ENCODE assay signal across 8 cellular contexts in the genomic region with DNA sequence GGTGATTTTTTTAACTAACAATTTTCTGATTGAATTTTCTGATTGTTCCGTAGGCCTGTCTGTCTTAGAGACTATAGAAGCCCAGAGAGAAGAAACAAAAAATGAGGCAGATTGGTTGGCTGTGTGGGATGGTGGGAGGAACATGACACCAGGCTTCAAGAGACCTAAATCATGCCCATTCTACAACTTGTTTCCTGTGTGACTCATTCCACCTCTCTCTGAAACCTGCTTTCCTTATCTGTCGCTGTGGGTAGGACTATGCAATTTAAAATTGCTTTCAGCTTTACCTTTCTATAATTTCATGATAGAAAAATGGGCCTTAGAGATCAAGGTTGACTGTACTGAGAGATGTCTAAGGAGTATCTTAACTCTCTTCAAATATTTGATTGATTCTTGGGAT. TPM values are rescaled to one million over a fixed set of nuclear protein-coding genes. Genes with fewer than 3 reads are reported as not detected.
A peak's percentile ranks its signal among the peaks of the same experiment; 100 is the strongest.
DNase-seq lines count a peak whose midpoint lies in the region; ATAC-seq and TF ChIP-seq lines count a peak whose summit lies in the region.

No MANE protein-coding gene starts in this region.

- no peaks in the 10 kb centered on the region for H3K79me2 ChIP-seq in DOHH2 (ENCODE audit: control insufficient read depth, low read length)

- H3K4me1 Mint-ChIP-seq in WTC11: peaks cover 24% of the 10 kb centered on the region
- peaks cover 91 to 94% of the 10 kb centered on the region in 2 donors for H3K4me1 Mint-ChIP-seq in immature natural killer cell

- H3K27me3 Mint-ChIP-seq in WTC11 (ENCODE audit: low read depth): no peaks in the 10 kb centered on the region
- H3K27me3 Mint-ChIP-seq in immature natural killer cell (ENCODE audit: low read depth in 3 of 3): peaks cover 2 to 28% (median 2%) of the 10 kb centered on the region in 3 donors

- peaks cover 20% of the 10 kb centered on the region for H3K36me3 Mint-ChIP-seq in WTC11
- peaks cover 12 to 28% (median 14%) of the 10 kb centered on the region in 3 donors for H3K36me3 Mint-ChIP-seq in immature natural killer cell

- no peaks in the 10 kb centered on the region for H4K20me1 ChIP-seq in DOHH2 (ENCODE audit: control insufficient read depth, insufficient read depth, low read depth, low read length)

- no peak overlapping the region for H3K4me3 Mint-ChIP-seq in WTC11
- peak overlapping the region; percentile 42 to 76 (median 64) for H3K4me3 Mint-ChIP-seq in immature natural killer cell

- peaks cover 59% of the 10 kb centered on the region for H3F3A ChIP-seq in DOHH2 (ENCODE audit: control insufficient read depth, insufficient read depth)

- H3K9me3 Mint-ChIP-seq in WTC11 (no peaks in the 10 kb centered on the region), immature natural killer cell (no peaks in the 10 kb centered on the region)

- H3K27ac Mint-ChIP-seq in WTC11 (no peak overlapping the region; the same call in 1 of the 2 replicates), immature natural killer cell (peak overlapping the region; percentile 75 to 93 (median 87))

- no peak overlapping the region for H3K4me3 ChIP-seq in DOHH2 (ENCODE audit: low read length)

- H3K36me3 ChIP-seq in DOHH2 (ENCODE audit: control insufficient read depth, low read length): peaks cover 67% of the 10 kb centered on the region

- H3K27me3 ChIP-seq in DOHH2 (ENCODE audit: control insufficient read depth, low read length): no peaks in the 10 kb centered on the region

- H3K9me2 ChIP-seq in DOHH2 (replicated peaks; ENCODE audit: control insufficient read depth, low read length): no peaks in the 10 kb centered on the region

- peak overlapping the region; percentile 28; the same call in 1 of the 2 replicates for H3K27ac ChIP-seq in DOHH2 (ENCODE audit: low read depth, low read length)

- ATAC-seq in GM21390 (IDR thresholded peaks at IDR 0.05; ENCODE audit: unreplicated experiment) (peak; percentile 79), HG03521 (IDR thresholded peaks at IDR 0.05; ENCODE audit: unreplicated experiment) (peak; percentile 81), WTC11 (peak; percentile 65)

- H3K4me1 ChIP-seq in DOHH2 (ENCODE audit: control insufficient read depth, low read length): peaks cover 9% of the 10 kb centered on the region; the same call in 1 of the 2 replicates

- TF ChIP-seq CTCF in DOHH2 (IDR thresholded peaks at IDR 0.05; ENCODE audit: low read depth, low read length, poor library complexity, severe bottlenecking) (no peak), WTC11 (IDR thresholded peaks at IDR 0.05) (no peak)

- H3K9me3 ChIP-seq in DOHH2 (ENCODE audit: control insufficient read depth, insufficient read depth, low read length): no peaks in the 10 kb centered on the region

- CTCF ChIA-PET in WTC11 (lab: Charles Lee): no interaction called here

- DNase-seq in WTC11 (ENCODE audit: low spot score): no peak
- DNase-seq in immature natural killer cell: peak; percentile 53 to 61 (median 53)
- DNase-seq in ecto neural progenitor cell (ENCODE audit: low spot score): no peak
- no peak for DNase-seq in NCI-H2107 treated with DMSO at 0.1 percent for 48 hours (lab: John Stamatoyannopoulos, UW; ENCODE audit: unreplicated experiment)
- no peak for DNase-seq in SIG-M5 (lab: John Stamatoyannopoulos, UW)

- no peak overlapping the region for H3K4me2 ChIP-seq in DOHH2 (ENCODE audit: low read length)

- POLR2A ChIA-PET in WTC11 (lab: Charles Lee): no interaction called here

TF ChIP-seq in WTC11, 78 proteins besides CTCF, POLR2A, EP300 and RAD21:
- no peak for TF ChIP-seq CBFB (CRISPR knock-in tag; IDR thresholded peaks at IDR 0.05; ENCODE audit: low read depth)
- TF ChIP-seq, protein P1, sequence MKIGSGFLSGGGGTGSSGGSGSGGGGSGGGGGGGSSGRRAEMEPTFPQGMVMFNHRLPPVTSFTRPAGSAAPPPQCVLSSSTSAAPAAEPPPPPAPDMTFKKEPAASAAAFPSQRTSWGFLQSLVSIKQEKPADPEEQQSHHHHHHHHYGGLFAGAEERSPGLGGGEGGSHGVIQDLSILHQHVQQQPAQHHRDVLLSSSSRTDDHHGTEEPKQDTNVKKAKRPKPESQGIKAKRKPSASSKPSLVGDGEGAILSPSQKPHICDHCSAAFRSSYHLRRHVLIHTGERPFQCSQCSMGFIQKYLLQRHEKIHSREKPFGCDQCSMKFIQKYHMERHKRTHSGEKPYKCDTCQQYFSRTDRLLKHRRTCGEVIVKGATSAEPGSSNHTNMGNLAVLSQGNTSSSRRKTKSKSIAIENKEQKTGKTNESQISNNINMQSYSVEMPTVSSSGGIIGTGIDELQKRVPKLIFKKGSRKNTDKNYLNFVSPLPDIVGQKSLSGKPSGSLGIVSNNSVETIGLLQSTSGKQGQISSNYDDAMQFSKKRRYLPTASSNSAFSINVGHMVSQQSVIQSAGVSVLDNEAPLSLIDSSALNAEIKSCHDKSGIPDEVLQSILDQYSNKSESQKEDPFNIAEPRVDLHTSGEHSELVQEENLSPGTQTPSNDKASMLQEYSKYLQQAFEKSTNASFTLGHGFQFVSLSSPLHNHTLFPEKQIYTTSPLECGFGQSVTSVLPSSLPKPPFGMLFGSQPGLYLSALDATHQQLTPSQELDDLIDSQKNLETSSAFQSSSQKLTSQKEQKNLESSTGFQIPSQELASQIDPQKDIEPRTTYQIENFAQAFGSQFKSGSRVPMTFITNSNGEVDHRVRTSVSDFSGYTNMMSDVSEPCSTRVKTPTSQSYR (CRISPR knock-in tag; IDR thresholded peaks at IDR 0.05): no peak
- TF ChIP-seq, protein P2, sequence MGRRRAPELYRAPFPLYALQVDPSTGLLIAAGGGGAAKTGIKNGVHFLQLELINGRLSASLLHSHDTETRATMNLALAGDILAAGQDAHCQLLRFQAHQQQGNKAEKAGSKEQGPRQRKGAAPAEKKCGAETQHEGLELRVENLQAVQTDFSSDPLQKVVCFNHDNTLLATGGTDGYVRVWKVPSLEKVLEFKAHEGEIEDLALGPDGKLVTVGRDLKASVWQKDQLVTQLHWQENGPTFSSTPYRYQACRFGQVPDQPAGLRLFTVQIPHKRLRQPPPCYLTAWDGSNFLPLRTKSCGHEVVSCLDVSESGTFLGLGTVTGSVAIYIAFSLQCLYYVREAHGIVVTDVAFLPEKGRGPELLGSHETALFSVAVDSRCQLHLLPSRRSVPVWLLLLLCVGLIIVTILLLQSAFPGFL (CRISPR knock-in tag; IDR thresholded peaks at IDR 0.05; ENCODE audit: borderline replicate concordance): no peak
- no peak for TF ChIP-seq ZNF219 (CRISPR knock-in tag; IDR thresholded peaks at IDR 0.05; ENCODE audit: borderline replicate concordance)
- no peak for TF ChIP-seq TCF7 (CRISPR knock-in tag; IDR thresholded peaks at IDR 0.05; ENCODE audit: low read depth)
TF ChIP-seq in WTC11: peak in this region for 0.

RNA-seq across cellular contexts. Expression of a gene that starts 44.5 kb away (rescaled TPM):
- total RNA-seq in WTC11 (2021): 20.1 to 21.7 TPM (median 21.4 TPM) in 3 replicates
- polyA plus RNA-seq in immature natural killer cell: 10 to 100 TPM; 22.0 to 27.3 (median 23.8) TPM

RNA-seq across cellular contexts. Expression of a gene that starts 44.8 kb away (rescaled TPM):
- 26.5 to 27.8 TPM (median 26.6 TPM) in 3 replicates for total RNA-seq in WTC11 (2021)
- 10 to 100 TPM; 22.3 to 31.8 (median 25.5) TPM for polyA plus RNA-seq in immature natural killer cell

Comparison
In these comparisons a context has a peak if more than half of its experiments do, and no peak if none do; other contexts are left out.
1. DNase-seq: peak in immature natural killer cell (3 of 3); none in WTC11 (single experiment), ecto neural progenitor cell (single experiment), NCI-H2107 treated with DMSO at 0.1 percent for 48 hours (single experiment) and SIG-M5 (single experiment).
2. Peak in every context shown above with its lines, with median percentiles within 50 percentile points of each other: ATAC-seq.